Comparison of ENCODE assay signal across 1 cellular context in the genomic region with DNA sequence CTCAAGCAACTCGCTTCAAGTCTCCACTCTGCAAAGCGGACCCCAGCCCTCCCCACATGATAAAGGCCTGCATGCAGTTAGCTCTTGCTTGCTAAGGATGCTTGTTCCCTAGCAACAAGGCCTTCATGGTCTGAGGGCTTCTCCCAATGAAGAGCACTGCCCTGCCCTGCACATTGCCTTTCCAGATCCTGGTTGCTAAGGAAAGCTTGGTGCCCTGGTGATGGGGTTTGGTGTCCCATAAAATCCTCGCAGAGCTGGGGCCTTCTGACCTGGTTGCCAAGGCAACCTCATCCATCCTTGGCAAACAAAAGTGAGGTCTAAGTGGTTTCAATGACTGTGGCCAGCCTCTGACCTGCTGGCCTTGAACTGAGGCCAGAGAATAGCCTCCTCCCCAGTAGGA.
TF ChIP-seq lines count a peak whose summit lies in the region.

No MANE protein-coding gene starts in this region.

TF ChIP-seq in GM23338, 12 proteins besides CTCF, POLR2A, EP300 and RAD21 (continued from another document):
- TF ChIP-seq ZNF462 (CRISPR knock-in tag; IDR thresholded peaks at IDR 0.05) (no peak), EZH2 (IDR thresholded peaks at IDR 0.05; ENCODE audit: low read depth, unreplicated experiment) (no peak), NANOG (IDR thresholded peaks at IDR 0.05; ENCODE audit: borderline replicate concordance) (no peak), REST (IDR thresholded peaks at IDR 0.05; ENCODE audit: unreplicated experiment) (no peak), STAT1 (IDR thresholded peaks at IDR 0.05; ENCODE audit: unreplicated experiment) (no peak), CREB1 (CRISPR knock-in tag; IDR thresholded peaks at IDR 0.05; ENCODE audit: low read depth) (no peak), ZNF114 (CRISPR knock-in tag; IDR thresholded peaks at IDR 0.05) (no peak)
